ENCODE assay signal across 8 cellular contexts in the genomic region with DNA sequence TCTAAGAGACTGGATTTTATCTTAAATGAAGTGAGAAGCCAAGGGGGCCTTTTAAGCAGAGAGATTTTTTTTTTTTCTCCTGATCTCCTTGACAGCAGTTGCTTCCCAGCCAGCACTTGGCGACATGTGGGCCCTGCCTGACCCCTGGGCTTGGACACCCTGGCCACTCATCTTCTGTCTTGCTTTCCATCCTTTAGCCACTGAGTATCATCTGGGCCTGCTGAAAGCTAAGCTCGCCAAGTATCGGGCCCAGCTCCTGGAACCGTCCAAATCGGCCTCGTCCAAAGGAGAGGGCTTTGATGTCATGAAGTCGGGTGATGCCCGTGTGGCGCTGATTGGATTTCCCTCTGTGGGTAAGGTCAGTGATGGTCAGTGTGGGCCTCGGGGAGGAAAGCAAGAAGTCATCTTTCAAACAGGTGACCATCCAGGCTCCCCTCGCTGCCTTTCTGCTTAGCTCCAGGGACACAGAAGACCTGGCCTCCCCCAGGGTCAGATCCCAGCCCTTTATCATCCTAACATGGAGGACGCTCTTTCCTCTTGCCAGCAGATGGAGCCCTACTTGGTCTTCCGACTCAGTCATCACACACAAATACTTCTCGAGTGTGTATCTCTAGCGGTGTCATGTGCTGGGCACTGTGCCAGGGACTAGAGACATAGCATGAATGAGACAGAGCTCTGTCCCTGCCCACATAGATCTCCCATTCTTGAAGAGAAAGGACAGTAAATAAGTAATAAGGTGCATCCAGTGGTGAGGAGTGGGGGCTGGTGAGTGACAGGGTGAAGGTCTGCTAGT. TPM values are rescaled to one million over a fixed set of nuclear protein-coding genes. Genes with fewer than 3 reads are reported as not detected.
DNase-seq lines count a peak whose midpoint lies in the region; ATAC-seq and TF ChIP-seq lines count a peak whose summit lies in the region.

No MANE protein-coding gene starts in this region.

- no peaks in the 10 kb centered on the region for H3K27me3 ChIP-seq in CD4-positive, alpha-beta T cell (ENCODE audit: control insufficient read depth, insufficient read depth, low read length)

- H3K27ac Mint-ChIP-seq in CD4-positive, alpha-beta T cell = no peak overlapping the region

- H3K36me3 Mint-ChIP-seq in CD4-positive, alpha-beta T cell (ENCODE audit: low read depth) = peaks cover 67% of the 10 kb centered on the region

- peak; percentile 34 for ATAC-seq in CD4-positive, alpha-beta T cell (ENCODE audit: poor library complexity)
- ATAC-seq in left cardiac atrium (peak; percentile 53 to 66), GM18519 (IDR thresholded peaks at IDR 0.05; ENCODE audit: low FRiP score, unreplicated experiment) (no peak), HG03280 (IDR thresholded peaks at IDR 0.05; ENCODE audit: unreplicated experiment) (no peak)

- no peak for DNase-seq in CD4-positive, alpha-beta T cell
- DNase-seq in HCEC 1CT = peak; percentile 76
- DNase-seq in SW480 (ENCODE audit: low spot score) = peak; percentile 58
- DNase-seq in left cardiac atrium = peak; percentile 73
- DNase-seq in NCI-H1105 treated with DMSO at 0.1 percent for 48 hours (lab: John Stamatoyannopoulos, UW) = no peak
- no peak for DNase-seq in activated gamma-delta T cell treated with Interleukin-2 at 50 U/mL for 16 hours

- H3K27ac ChIP-seq in CD4-positive, alpha-beta T cell (ENCODE audit: low read depth, low read length) = no peak overlapping the region

- peaks cover 23% of the 10 kb centered on the region for H3K4me1 Mint-ChIP-seq in CD4-positive, alpha-beta T cell (ENCODE audit: low read depth)

- intact Hi-C loops in CD4-positive, alpha-beta T cell (cut with DNase I, micrococcal nuclease) = no loop called here
- intact Hi-C loops in left cardiac atrium (cut with DNase I) = no loop called here

- H3K27me3 Mint-ChIP-seq in CD4-positive, alpha-beta T cell = no peaks in the 10 kb centered on the region

- TF ChIP-seq CTCF in CD4-positive, alpha-beta T cell (IDR thresholded peaks at IDR 0.05) = no peak

- no peaks in the 10 kb centered on the region for H3K9me3 Mint-ChIP-seq in CD4-positive, alpha-beta T cell

- no peaks in the 10 kb centered on the region for H3K9me3 ChIP-seq in CD4-positive, alpha-beta T cell (ENCODE audit: control insufficient read depth, low read length)

- POLR2A ChIA-PET in CD4-positive, alpha-beta T cell (lab: Charles Lee) = no interaction called here

- CTCF ChIA-PET in CD4-positive, alpha-beta T cell (lab: Charles Lee) = no interaction called here

- peak overlapping the region; percentile 14 for H3K4me3 Mint-ChIP-seq in CD4-positive, alpha-beta T cell

RNA-seq across cellular contexts. Expression of a gene that starts 6.1 kb away (rescaled TPM):
- total RNA-seq in CD4-positive, alpha-beta T cell = 10 to 100 TPM; 38.9 to 40.6 TPM
- 10 to 100 TPM; 17.8 to 22.2 TPM for total RNA-seq in left cardiac atrium

RNA-seq across cellular contexts. Expression of a gene that starts 14.7 kb away (rescaled TPM):
- total RNA-seq in CD4-positive, alpha-beta T cell = 1 to 10 TPM; 1.2 to 1.6 TPM
- 1 to 10 TPM in 1 of 2 donors, under 1 TPM in 1; 0.71 to 1.1 TPM for total RNA-seq in left cardiac atrium

RNA-seq across cellular contexts. Expression of a gene that starts 54.6 kb away (rescaled TPM):
- total RNA-seq in CD4-positive, alpha-beta T cell = 1 to 10 TPM; 3.4 to 3.7 TPM
- 10 to 100 TPM; 14.6 to 15.1 TPM for total RNA-seq in left cardiac atrium

RNA-seq across cellular contexts. Expression of a gene that starts 54.8 kb away (rescaled TPM):
- 10 to 100 TPM; 20.8 to 21.9 TPM for total RNA-seq in CD4-positive, alpha-beta T cell
- total RNA-seq in left cardiac atrium = 10 to 100 TPM; 21.7 to 30.5 TPM

Comparison
In these comparisons a context has a peak if more than half of its experiments do, and no peak if none do; other contexts are left out.
1. ATAC-seq: peak in CD4-positive, alpha-beta T cell (single experiment) and left cardiac atrium (2 of 2); none in GM18519 (single experiment) and HG03280 (single experiment).
2. DNase-seq: peak in HCEC 1CT (single experiment), SW480 (single experiment) and left cardiac atrium (single experiment); none in CD4-positive, alpha-beta T cell (0 of 10), NCI-H1105 treated with DMSO at 0.1 percent for 48 hours (single experiment) and activated gamma-delta T cell treated with Interleukin-2 at 50 U/mL for 16 hours (single experiment).